Comparison of ENCODE assay signal across 20 cellular contexts in genomic region chr12:8113117-8113516, GRCh38. TPM values are rescaled to one million over a fixed set of nuclear protein-coding genes. Genes with fewer than 3 reads are reported as not detected.
"Had no signal": no experiment of that assay in that cellular context is flagged by ENCODE, and none has a peak within 500 bp of the region (broad histone marks: within the 10 kb centered on the region; RNA-seq: fewer than 3 reads in every experiment).

No MANE protein-coding gene starts in this region.

RNA-seq across cellular contexts. Expression of gene CLEC4A, which starts 10.3 kb away (rescaled TPM):
- total RNA-seq: hepatocyte, left ventricle myocardium superior, lung microvascular endothelial cell, myocyte had no signal

RNA-seq across cellular contexts. Expression of gene ZNF705A, which starts 43.7 kb away (rescaled TPM):
- total RNA-seq: hepatocyte, kidney, kidney epithelial cell, left cardiac atrium, left colon, left lobe of liver, left ventricle myocardium inferior, left ventricle myocardium superior, liver, lower leg skin, lung microvascular endothelial cell, mammary epithelial cell, mesenteric fat pad, mesothelial cell of epicardium, mucosa of descending colon, mucosa of gallbladder, myocyte had no signal
- polyA plus RNA-seq: hepatocyte; immature natural killer cell; keratinocyte; liver; mammary epithelial cell; naive thymus-derived CD4-positive, alpha-beta T cell had no signal

RNA-seq across cellular contexts. Expression of gene C3AR1, which starts 47.0 kb away (rescaled TPM):
- total RNA-seq: lung microvascular endothelial cell, mesothelial cell of epicardium had no signal
